Comparison of ENCODE assay signal across 1 cellular context in the genomic region with DNA sequence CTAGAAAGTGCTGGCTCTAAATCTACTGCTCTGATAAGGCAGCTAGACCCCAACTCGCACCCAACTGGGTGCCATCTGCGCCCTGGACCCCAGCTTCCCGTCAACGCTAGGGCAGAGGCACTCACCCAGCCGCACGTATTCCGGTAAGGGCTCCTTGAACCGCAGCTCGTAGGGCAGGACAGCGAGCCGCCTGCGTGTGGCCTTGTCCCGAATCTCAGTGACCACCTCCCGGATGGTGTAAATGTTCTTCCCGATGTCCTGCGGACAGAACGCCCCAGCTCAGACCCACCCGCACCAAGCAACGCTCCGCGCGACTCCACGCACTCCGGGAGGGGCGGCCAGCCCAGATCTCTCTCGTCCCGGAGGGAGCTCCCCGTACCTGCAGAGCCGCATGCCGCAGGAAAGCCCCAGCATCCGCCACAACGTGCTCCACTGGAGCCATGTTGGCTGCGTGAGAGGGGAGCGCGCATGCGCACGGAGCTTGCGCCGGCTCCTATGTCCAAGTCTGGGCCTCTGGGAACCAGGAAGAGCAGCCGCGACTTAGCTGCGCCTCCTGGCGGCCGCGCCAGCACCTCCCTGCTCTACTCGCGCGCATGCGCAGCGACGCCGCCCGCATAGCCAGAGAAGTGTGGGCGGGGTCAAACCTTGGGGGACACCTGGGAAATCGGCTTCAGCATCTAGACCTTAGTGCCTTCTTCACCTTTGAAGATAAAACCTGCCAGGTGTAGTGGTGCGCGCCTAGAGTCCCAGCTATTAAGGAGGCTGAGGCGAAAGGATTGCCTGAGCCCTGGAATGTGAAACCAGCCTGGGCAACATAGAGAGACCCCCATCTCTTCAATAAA.
TF ChIP-seq lines count a peak whose summit lies in the region.

A gene (minus strand): TSS at position 458 of the 842 bp plus-strand sequence. CDS start 16 bp downstream, at position 442.

TF ChIP-seq in K562, 482 proteins besides CTCF, POLR2A, EP300 and RAD21 (continued from another document and continues in another):
- TF ChIP-seq, protein P1, sequence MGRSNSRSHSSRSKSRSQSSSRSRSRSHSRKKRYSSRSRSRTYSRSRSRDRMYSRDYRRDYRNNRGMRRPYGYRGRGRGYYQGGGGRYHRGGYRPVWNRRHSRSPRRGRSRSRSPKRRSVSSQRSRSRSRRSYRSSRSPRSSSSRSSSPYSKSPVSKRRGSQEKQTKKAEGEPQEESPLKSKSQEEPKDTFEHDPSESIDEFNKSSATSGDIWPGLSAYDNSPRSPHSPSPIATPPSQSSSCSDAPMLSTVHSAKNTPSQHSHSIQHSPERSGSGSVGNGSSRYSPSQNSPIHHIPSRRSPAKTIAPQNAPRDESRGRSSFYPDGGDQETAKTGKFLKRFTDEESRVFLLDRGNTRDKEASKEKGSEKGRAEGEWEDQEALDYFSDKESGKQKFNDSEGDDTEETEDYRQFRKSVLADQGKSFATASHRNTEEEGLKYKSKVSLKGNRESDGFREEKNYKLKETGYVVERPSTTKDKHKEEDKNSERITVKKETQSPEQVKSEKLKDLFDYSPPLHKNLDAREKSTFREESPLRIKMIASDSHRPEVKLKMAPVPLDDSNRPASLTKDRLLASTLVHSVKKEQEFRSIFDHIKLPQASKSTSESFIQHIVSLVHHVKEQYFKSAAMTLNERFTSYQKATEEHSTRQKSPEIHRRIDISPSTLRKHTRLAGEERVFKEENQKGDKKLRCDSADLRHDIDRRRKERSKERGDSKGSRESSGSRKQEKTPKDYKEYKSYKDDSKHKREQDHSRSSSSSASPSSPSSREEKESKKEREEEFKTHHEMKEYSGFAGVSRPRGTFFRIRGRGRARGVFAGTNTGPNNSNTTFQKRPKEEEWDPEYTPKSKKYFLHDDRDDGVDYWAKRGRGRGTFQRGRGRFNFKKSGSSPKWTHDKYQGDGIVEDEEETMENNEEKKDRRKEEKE (IDR thresholded peaks at IDR 0.05; ENCODE audit: borderline replicate concordance in 1 of 2, control insufficient read depth in 1 of 2, low read depth in 2 of 2, low read length in 1 of 2) = no peak
- TF ChIP-seq, protein P2, sequence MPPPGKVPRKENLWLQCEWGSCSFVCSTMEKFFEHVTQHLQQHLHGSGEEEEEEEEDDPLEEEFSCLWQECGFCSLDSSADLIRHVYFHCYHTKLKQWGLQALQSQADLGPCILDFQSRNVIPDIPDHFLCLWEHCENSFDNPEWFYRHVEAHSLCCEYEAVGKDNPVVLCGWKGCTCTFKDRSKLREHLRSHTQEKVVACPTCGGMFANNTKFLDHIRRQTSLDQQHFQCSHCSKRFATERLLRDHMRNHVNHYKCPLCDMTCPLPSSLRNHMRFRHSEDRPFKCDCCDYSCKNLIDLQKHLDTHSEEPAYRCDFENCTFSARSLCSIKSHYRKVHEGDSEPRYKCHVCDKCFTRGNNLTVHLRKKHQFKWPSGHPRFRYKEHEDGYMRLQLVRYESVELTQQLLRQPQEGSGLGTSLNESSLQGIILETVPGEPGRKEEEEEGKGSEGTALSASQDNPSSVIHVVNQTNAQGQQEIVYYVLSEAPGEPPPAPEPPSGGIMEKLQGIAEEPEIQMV (tag; conservative IDR thresholded peaks at IDR 0.05; ENCODE audit: low read depth) = no peak
- TF ChIP-seq, protein P3, sequence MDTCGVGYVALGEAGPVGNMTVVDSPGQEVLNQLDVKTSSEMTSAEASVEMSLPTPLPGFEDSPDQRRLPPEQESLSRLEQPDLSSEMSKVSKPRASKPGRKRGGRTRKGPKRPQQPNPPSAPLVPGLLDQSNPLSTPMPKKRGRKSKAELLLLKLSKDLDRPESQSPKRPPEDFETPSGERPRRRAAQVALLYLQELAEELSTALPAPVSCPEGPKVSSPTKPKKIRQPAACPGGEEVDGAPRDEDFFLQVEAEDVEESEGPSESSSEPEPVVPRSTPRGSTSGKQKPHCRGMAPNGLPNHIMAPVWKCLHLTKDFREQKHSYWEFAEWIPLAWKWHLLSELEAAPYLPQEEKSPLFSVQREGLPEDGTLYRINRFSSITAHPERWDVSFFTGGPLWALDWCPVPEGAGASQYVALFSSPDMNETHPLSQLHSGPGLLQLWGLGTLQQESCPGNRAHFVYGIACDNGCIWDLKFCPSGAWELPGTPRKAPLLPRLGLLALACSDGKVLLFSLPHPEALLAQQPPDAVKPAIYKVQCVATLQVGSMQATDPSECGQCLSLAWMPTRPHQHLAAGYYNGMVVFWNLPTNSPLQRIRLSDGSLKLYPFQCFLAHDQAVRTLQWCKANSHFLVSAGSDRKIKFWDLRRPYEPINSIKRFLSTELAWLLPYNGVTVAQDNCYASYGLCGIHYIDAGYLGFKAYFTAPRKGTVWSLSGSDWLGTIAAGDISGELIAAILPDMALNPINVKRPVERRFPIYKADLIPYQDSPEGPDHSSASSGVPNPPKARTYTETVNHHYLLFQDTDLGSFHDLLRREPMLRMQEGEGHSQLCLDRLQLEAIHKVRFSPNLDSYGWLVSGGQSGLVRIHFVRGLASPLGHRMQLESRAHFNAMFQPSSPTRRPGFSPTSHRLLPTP (IDR thresholded peaks at IDR 0.05; ENCODE audit: borderline replicate concordance, extremely low read depth, insufficient read length) = no peak
- TF ChIP-seq FOXJ2 (tag; IDR thresholded peaks at IDR 0.05) (no peak), HDAC3 (IDR thresholded peaks at IDR 0.05; ENCODE audit: borderline replicate concordance, partially characterized antibody) (no peak), TAF9B (IDR thresholded peaks at IDR 0.05; ENCODE audit: partially characterized antibody) (peak; percentile 93), KAT8 (IDR thresholded peaks at IDR 0.05; ENCODE audit: low read depth) (no peak), CREB1 (IDR thresholded peaks at IDR 0.05) (0 out of 2 replicates have a peak, but pooled peaks have one; percentile 16), CREB1 (CRISPR knock-in tag; IDR thresholded peaks at IDR 0.05) (0 out of 2 replicates have a peak, but pooled peaks have one; percentile 49), TGIF2 (CRISPR knock-in tag; IDR thresholded peaks at IDR 0.05) (no peak), ZSCAN32 (CRISPR knock-in tag; IDR thresholded peaks at IDR 0.05) (no peak), NRF1 (conservative IDR thresholded peaks at IDR 0.05 in 1 of 2, IDR thresholded peaks at IDR 0.05 in 1 of 2) (peak; percentile 100), GTF2A2 (tag; IDR thresholded peaks at IDR 0.05) (no peak), KHSRP (IDR thresholded peaks at IDR 0.05) (no peak), FOXJ3 (CRISPR knock-in tag; IDR thresholded peaks at IDR 0.05) (no peak), GTF2E2 (tag; IDR thresholded peaks at IDR 0.05) (no peak), NR1H2 (CRISPR knock-in tag; IDR thresholded peaks at IDR 0.05) (0 out of 2 replicates have a peak, but pooled peaks have one; percentile 34), SMARCE1 (IDR thresholded peaks at IDR 0.05) (peak; percentile 17; the same call in 1 of the 2 replicates), ZBTB8A (IDR thresholded peaks at IDR 0.05; ENCODE audit: partially characterized antibody) (no peak), SMARCA5 (IDR thresholded peaks at IDR 0.05) (no peak), CAMTA2 (CRISPR knock-in tag; conservative IDR thresholded peaks at IDR 0.05) (no peak), ZNF175 (CRISPR knock-in tag; IDR thresholded peaks at IDR 0.05; ENCODE audit: low read depth) (no peak), CHD1 (IDR thresholded peaks at IDR 0.05; ENCODE audit: low read length) (peak; percentile 80), FOS (IDR thresholded peaks at IDR 0.05; ENCODE audit: extremely low read depth, insufficient read length) (no peak), SNRNP70 (optimal IDR thresholded peaks at IDR 0.05; ENCODE audit: low read depth, low read length) (no peak), NCOA6 (IDR thresholded peaks at IDR 0.05) (no peak)
- TF ChIP-seq, protein P4, sequence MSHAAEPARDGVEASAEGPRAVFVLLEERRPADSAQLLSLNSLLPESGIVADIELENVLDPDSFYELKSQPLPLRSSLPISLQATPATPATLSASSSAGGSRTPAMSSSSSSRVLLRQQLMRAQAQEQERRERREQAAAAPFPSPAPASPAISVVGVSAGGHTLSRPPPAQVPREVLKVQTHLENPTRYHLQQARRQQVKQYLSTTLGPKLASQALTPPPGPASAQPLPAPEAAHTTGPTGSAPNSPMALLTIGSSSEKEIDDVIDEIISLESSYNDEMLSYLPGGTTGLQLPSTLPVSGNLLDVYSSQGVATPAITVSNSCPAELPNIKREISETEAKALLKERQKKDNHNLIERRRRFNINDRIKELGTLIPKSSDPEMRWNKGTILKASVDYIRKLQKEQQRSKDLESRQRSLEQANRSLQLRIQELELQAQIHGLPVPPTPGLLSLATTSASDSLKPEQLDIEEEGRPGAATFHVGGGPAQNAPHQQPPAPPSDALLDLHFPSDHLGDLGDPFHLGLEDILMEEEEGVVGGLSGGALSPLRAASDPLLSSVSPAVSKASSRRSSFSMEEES (CRISPR knock-in tag; IDR thresholded peaks at IDR 0.05) = no peak
- TF ChIP-seq, protein P5, sequence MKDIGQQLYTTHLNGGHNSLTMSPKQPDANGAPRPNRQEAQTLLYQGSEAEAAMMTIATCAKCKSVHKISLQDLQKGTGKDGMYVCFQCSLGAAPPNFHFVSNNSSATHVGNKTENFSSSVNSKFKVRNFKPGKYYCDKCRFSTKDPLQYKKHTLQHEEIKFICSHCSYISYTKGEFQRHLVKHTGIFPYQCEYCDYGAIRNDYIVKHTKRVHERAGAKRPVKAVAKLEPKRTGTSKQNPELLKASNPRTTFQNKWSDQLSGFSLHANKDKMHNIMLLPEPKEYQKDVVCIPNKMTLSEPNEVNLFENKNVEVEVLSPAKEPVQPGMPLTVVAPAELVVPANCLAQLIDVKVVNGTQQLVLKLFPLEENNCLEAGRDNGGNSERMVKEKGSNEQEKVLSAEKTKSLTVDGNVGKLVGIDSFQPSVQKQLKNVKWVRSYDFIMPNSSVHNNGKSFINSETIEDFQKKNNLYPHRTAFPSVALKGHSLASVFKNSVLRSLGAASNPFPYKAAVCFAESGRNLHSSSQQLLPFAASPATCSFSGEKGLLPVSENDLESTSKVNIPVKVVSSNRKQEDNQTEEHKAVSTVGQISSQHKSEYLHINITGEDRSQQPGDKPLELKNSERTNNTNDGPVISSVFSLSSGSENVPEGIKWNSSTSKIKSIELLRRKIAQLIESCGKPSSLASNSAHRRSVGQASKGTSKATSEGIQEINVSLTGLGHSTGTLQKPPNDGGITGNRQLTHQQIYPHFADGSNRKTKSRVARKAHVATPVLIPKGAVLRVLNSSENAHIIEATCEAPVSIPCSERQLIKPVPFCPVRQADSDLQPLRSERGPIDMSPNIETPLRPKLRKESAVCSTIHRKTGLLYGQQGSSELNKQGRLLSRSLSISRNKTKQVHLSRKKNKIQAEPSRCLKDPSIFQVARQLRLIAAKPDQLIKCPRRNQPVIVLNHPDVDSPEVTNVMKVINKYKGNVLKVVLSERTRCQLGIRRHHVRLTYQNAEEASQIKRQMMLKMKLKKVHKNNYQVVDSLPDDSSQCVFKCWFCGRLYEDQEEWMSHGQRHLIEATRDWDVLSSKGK (CRISPR knock-in tag; IDR thresholded peaks at IDR 0.05) = no peak
- TF ChIP-seq, protein P6, sequence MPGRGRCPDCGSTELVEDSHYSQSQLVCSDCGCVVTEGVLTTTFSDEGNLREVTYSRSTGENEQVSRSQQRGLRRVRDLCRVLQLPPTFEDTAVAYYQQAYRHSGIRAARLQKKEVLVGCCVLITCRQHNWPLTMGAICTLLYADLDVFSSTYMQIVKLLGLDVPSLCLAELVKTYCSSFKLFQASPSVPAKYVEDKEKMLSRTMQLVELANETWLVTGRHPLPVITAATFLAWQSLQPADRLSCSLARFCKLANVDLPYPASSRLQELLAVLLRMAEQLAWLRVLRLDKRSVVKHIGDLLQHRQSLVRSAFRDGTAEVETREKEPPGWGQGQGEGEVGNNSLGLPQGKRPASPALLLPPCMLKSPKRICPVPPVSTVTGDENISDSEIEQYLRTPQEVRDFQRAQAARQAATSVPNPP (IDR thresholded peaks at IDR 0.05; ENCODE audit: borderline replicate concordance, insufficient read depth, insufficient read length) = no peak
- TF ChIP-seq, protein P7, sequence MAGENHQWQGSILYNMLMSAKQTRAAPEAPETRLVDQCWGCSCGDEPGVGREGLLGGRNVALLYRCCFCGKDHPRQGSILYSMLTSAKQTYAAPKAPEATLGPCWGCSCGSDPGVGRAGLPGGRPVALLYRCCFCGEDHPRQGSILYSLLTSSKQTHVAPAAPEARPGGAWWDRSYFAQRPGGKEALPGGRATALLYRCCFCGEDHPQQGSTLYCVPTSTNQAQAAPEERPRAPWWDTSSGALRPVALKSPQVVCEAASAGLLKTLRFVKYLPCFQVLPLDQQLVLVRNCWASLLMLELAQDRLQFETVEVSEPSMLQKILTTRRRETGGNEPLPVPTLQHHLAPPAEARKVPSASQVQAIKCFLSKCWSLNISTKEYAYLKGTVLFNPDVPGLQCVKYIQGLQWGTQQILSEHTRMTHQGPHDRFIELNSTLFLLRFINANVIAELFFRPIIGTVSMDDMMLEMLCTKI (IDR thresholded peaks at IDR 0.05; ENCODE audit: partially characterized antibody) = no peak
- TF ChIP-seq, protein P8, sequence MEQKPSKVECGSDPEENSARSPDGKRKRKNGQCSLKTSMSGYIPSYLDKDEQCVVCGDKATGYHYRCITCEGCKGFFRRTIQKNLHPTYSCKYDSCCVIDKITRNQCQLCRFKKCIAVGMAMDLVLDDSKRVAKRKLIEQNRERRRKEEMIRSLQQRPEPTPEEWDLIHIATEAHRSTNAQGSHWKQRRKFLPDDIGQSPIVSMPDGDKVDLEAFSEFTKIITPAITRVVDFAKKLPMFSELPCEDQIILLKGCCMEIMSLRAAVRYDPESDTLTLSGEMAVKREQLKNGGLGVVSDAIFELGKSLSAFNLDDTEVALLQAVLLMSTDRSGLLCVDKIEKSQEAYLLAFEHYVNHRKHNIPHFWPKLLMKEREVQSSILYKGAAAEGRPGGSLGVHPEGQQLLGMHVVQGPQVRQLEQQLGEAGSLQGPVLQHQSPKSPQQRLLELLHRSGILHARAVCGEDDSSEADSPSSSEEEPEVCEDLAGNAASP (IDR thresholded peaks at IDR 0.05) = no peak
- TF ChIP-seq, protein P9, sequence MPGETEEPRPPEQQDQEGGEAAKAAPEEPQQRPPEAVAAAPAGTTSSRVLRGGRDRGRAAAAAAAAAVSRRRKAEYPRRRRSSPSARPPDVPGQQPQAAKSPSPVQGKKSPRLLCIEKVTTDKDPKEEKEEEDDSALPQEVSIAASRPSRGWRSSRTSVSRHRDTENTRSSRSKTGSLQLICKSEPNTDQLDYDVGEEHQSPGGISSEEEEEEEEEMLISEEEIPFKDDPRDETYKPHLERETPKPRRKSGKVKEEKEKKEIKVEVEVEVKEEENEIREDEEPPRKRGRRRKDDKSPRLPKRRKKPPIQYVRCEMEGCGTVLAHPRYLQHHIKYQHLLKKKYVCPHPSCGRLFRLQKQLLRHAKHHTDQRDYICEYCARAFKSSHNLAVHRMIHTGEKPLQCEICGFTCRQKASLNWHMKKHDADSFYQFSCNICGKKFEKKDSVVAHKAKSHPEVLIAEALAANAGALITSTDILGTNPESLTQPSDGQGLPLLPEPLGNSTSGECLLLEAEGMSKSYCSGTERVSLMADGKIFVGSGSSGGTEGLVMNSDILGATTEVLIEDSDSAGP (CRISPR knock-in tag; IDR thresholded peaks at IDR 0.05) = 0 out of 2 replicates have a peak, but pooled peaks have one; percentile 7
